ENCODE assay signal across 10 cellular contexts in the genomic region with DNA sequence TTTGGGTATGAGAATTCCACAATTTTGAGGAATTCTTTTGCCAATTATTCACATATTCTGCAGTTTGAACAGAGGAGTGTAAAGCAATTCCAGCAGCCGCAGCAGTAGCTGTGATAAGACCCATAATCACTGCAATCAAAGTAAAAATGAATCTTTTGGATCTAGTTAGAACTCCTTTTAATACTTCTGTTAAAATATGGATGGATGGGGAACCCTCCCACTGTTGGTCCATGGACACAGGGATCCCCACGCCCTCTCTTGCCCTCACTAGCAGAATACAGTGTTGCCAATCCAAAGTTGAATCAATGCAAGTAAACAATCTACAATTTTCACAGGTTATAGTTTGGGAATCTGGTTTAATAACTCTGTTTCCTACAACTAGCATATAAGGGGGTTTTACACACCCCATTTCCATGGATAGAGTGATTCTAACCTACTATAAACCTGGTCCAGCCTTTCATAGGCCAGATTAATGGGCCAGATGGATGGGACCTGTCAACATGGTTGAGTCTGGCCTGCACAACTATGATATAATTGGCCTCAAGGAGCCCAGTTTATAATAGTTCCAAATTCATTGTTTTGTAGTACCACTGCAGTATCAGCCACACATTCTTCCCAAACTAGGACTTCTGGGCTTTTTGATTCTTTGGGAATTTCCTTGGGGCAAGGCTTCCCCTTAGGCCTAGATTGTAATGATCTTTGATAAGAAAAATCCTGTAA. TPM values are rescaled to one million over a fixed set of nuclear protein-coding genes. Genes with fewer than 3 reads are reported as not detected.
"Had no signal": no experiment of that assay in that cellular context is flagged by ENCODE, and none has a peak within 500 bp of the region (broad histone marks: within the 10 kb centered on the region; RNA-seq: fewer than 3 reads in every experiment).

No MANE protein-coding gene starts in this region.

RNA-seq across cellular contexts. Expression of a gene that starts 43.6 kb away (rescaled TPM):
- total RNA-seq: activated B cell treated with CpG ODN at 0.5 μM for 24 hours; activated CD8-positive, alpha-beta T cell treated with anti-CD3 and anti-CD28 coated beads, Interleukin-2, amount 10 ng/mL, durations not matched to agents 7 days and 5 days; activated naive CD8-positive, alpha-beta T cell treated with anti-CD3 and anti-CD28 coated beads for 36 hours; cerebellum; esophagus squamous epithelium; liver; osteoblast; SJCRH30; suprapubic skin; urinary bladder had no signal
- polyA plus RNA-seq: liver, urinary bladder had no signal
